ENCODE assay signal across 8 cellular contexts in the genomic region with DNA sequence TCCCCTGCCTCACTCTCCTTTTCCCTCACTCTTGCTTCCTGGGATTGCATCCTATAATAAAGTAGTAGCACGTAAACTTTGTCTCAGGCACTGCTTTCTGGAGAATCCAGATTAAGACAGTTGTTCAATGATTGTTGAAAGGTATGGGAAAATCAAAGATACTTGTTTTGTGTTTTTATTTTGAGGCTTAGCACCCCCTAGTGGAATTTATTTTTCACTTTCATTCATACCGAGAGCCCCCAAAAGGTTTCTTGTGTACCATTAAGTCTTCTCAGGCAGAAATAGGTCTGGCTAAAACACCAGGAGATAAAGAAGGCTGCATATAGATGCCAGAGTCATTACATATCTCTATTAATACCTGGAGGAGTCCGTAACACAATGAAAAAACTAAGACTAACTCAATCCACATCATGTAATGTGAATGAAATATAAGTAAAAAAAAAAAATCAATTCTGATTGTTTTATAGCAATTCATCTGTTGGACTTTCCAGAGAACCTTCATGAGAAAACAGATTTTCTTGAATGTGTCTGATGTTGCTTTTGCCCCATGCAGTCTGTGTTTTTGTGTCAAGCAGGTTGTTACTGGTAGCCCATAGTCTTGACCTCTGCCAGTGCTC.
DNase-seq lines count a peak whose midpoint lies in the region; ATAC-seq and TF ChIP-seq lines count a peak whose summit lies in the region.

No MANE protein-coding gene starts in this region.

- ATAC-seq in heart left ventricle (peak in 1 of 4 donors; percentile 34), foreskin keratinocyte (peak; percentile 10), upper lobe of right lung (no peak), HG03159 (IDR thresholded peaks at IDR 0.05; ENCODE audit: unreplicated experiment) (no peak), GM21717 (IDR thresholded peaks at IDR 0.05; ENCODE audit: unreplicated experiment) (no peak), HG03520 (IDR thresholded peaks at IDR 0.05; ENCODE audit: unreplicated experiment) (no peak)

- DNase-seq in heart left ventricle (no peak), cardiac septum (ENCODE audit: low spot score) (no peak), OCI-M1 (lab: John Stamatoyannopoulos, UW) (peak; percentile 57), foreskin keratinocyte (peak in 1 of 2 donors; percentile 18), upper lobe of right lung (no peak)

- H3K27ac ChIP-seq in heart left ventricle (no peak overlapping the region), foreskin keratinocyte (no peak overlapping the region), upper lobe of right lung (no peak overlapping the region)

- H3K4me3 ChIP-seq in heart left ventricle (no peak overlapping the region), upper lobe of right lung (no peak overlapping the region)

- WGBS in heart left ventricle, 4 donors, result 29 to 38% (median 35%) methylated on average over 3 of the region's 3 CpGs

- H3K4me1 ChIP-seq in heart left ventricle, result peaks cover 0 to 5% (median 0%) of the 10 kb centered on the region in 12 donors
- H3K4me1 ChIP-seq in foreskin keratinocyte, result peaks cover 9% of the 10 kb centered on the region
- H3K4me1 ChIP-seq in upper lobe of right lung, result no peaks in the 10 kb centered on the region

- H3K9me3 ChIP-seq in heart left ventricle (no peaks in the 10 kb centered on the region), upper lobe of right lung (no peaks in the 10 kb centered on the region)

- TF ChIP-seq POLR2A in heart left ventricle (IDR thresholded peaks at IDR 0.05), result no peak

- no peaks in the 10 kb centered on the region for H3K27me3 ChIP-seq in heart left ventricle
- no peaks in the 10 kb centered on the region for H3K27me3 ChIP-seq in foreskin keratinocyte
- H3K27me3 ChIP-seq in upper lobe of right lung, result no peaks in the 10 kb centered on the region

- intact Hi-C loops in heart left ventricle (cut with DNase I), result loop anchor here in 8 of 10 donors (1.0 to 10.0 kb wide), 5 partner anchors 229 to 581 kb away; no protein-coding TSS in a partner anchor
- intact Hi-C loops in cardiac septum (cut with DNase I), result no loop called here
- intact Hi-C loops in upper lobe of right lung (cut with DNase I), result loop anchor here (5.0 kb wide), 1 partner anchor 229 kb away; no protein-coding TSS in a partner anchor

- no peaks in the 10 kb centered on the region for H3K36me3 ChIP-seq in heart left ventricle
- no peaks in the 10 kb centered on the region for H3K36me3 ChIP-seq in upper lobe of right lung

- TF ChIP-seq CTCF in heart left ventricle (IDR thresholded peaks at IDR 0.05), result peak; percentile 37 to 67 (median 43)
- TF ChIP-seq CTCF in foreskin keratinocyte (conservative IDR thresholded peaks at IDR 0.05), result peak; percentile 68
- TF ChIP-seq CTCF in upper lobe of right lung (IDR thresholded peaks at IDR 0.05), result peak; percentile 51
